22 cellular contexts compared by ENCODE assay signal in genomic region chr1:212983482-212983881, GRCh38. TPM values are rescaled to one million over a fixed set of nuclear protein-coding genes. Genes with fewer than 3 reads are reported as not detected.
"Had no signal": no experiment of that assay in that cellular context is flagged by ENCODE, and none has a peak within 500 bp of the region (broad histone marks: within the 10 kb centered on the region; RNA-seq: fewer than 3 reads in every experiment).

No MANE protein-coding gene starts in this region.

- H3K36me3 ChIP-seq: MG63, Peyer's patch, SJSA1 had no signal

- H3K9me3 ChIP-seq: MG63, Peyer's patch, SJSA1 had no signal

- FAIRE-seq: HepG2 had no signal

- H3K4me3 ChIP-seq: MG63, PC-9, Peyer's patch, SJSA1, SK-N-MC had no signal

- H3K27ac ChIP-seq: PC-9, Peyer's patch, SJSA1, SK-N-MC had no signal

- H2AFZ ChIP-seq: PC-9 had no signal

- H3K4me2 ChIP-seq: PC-9 had no signal

- DNase-seq: IMR-90; Karpas-422; KG1; MG63; NCI-H1436; NCI-H187; NCI-H2029; NCI-H2081 treated with DMSO at 0.1 percent for 48 hours; NCI-H345; NCI-H446 treated with DMSO at 0.1 percent for 48 hours; NCI-H510A treated with DMSO at 0.1 percent for 48 hours; NCI-H526; NCI-H82; NK-92 treated with Interleukin-12 subunit alpha and Interleukin-12 subunit beta, amount 100 ng/mL, for 24 hours; OCI-M1; PC-9; Peyer's patch; Right ventricle myocardium superior; SIG-M5 had no signal

- H3K27me3 ChIP-seq: MG63, Peyer's patch, SJSA1 had no signal

- ATAC-seq: HepG2 had no signal

- H3K4me1 ChIP-seq: SJSA1 had no signal

RNA-seq across cellular contexts. Expression of gene VASH2, which starts 33.1 kb away (rescaled TPM):
- total RNA-seq: PC-9 had no signal
